Comparison of ENCODE assay signal across 8 cellular contexts in the genomic region with DNA sequence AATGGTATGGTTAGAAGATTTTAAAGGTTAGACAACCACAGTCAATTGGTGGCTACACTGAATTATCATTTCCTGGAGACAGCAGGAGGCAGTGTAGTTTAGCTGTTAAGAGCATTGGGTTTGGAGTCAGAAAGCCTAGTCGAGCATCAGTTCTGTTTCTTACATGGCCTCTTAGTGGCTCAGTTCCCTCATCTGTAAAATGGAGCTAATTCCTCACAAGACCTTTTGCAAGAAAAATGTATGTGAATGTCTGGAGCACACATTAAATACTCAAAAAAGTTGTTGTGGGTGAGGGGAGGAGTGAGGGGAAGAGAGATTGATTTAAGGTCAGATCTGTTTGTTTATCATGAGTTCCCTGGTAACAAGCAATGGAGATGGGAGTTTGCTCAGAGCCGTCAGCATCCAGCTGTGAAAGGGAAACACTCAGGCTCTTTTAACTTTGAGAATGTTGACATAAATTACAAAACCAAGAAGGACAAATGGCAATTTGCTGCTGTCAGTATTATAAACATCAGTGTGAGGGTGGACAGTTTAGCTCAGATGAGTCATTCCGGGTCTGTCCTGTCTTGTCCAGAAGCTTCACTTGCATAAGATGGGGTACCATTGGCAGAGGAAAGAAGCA.
A peak's percentile ranks its signal among the peaks of the same experiment; 100 is the strongest.
DNase-seq lines count a peak whose midpoint lies in the region; ATAC-seq and TF ChIP-seq lines count a peak whose summit lies in the region.

No MANE protein-coding gene starts in this region.

- ATAC-seq in GM18907 (IDR thresholded peaks at IDR 0.05; ENCODE audit: unreplicated experiment) (no peak), HG03342 (IDR thresholded peaks at IDR 0.05; ENCODE audit: unreplicated experiment) (no peak)

- H3K36me3 ChIP-seq in CD4-positive, alpha-beta memory T cell (ENCODE audit: insufficient read depth, low read length): no peaks in the 10 kb centered on the region

- POLR2A ChIA-PET in CD4-positive, alpha-beta memory T cell (lab: Charles Lee; ENCODE audit: partially characterized antibody): no interaction called here

- in situ Hi-C loops in G401 (cut with HindIII; ENCODE audit: low sequenced_read_pairs): no loop called here

- TF ChIP-seq CTCF in cardiac fibroblast (IDR thresholded peaks at IDR 0.05; ENCODE audit: low read depth, low read length): no peak

- no peaks in the 10 kb centered on the region for H3K9me3 ChIP-seq in CD4-positive, alpha-beta memory T cell (ENCODE audit: control insufficient read depth in 1 of 2, low read length in 2 of 2)

- no peak overlapping the region for H3K4me3 ChIP-seq in cardiac fibroblast (replicated peaks in 1 of 2; ENCODE audit: low read depth in 2 of 2, low read length in 2 of 2)
- no peak overlapping the region for H3K4me3 ChIP-seq in CD4-positive, alpha-beta memory T cell (ENCODE audit: low read length in 2 of 2)

- H3K27ac ChIP-seq in CD4-positive, alpha-beta memory T cell (ENCODE audit: low read depth, low read length): no peak overlapping the region

- H3K9me3 Mint-ChIP-seq in CD4-positive, alpha-beta memory T cell: peaks cover 0 to 2% (median 0%) of the 10 kb centered on the region in 8 donors

- H3K4me3 Mint-ChIP-seq in CD4-positive, alpha-beta memory T cell: no peak overlapping the region

- DNase-seq in G401 (ENCODE audit: low spot score) (peak; percentile 20), MV-4-11 (lab: John Stamatoyannopoulos, UW) (peak; percentile 65), cardiac fibroblast (ENCODE audit: low read depth in 2 of 2) (peak; percentile 55 to 58), myocyte (ENCODE audit: low read depth) (peak; percentile 73)
- DNase-seq in central memory CD4-positive, alpha-beta T cell: no peak
- no peak for DNase-seq in CD4-positive, alpha-beta memory T cell

- H3K27me3 ChIP-seq in CD4-positive, alpha-beta memory T cell (ENCODE audit: insufficient read depth, low read length): no peaks in the 10 kb centered on the region

- H3K4me1 Mint-ChIP-seq in CD4-positive, alpha-beta memory T cell: peaks cover 0 to 1% (median 0%) of the 10 kb centered on the region in 4 donors

- H3K36me3 Mint-ChIP-seq in CD4-positive, alpha-beta memory T cell: no peaks in the 10 kb centered on the region

- CTCF ChIA-PET in CD4-positive, alpha-beta memory T cell (lab: Charles Lee; ENCODE audit: partially characterized antibody): no interaction called here

- H3K4me1 ChIP-seq in CD4-positive, alpha-beta memory T cell (ENCODE audit: insufficient read depth, low read length): no peaks in the 10 kb centered on the region

- intact Hi-C loops in CD4-positive, alpha-beta memory T cell (cut with micrococcal nuclease): no loop called here

- no peaks in the 10 kb centered on the region for H3K27me3 Mint-ChIP-seq in CD4-positive, alpha-beta memory T cell

- H3K27ac Mint-ChIP-seq in CD4-positive, alpha-beta memory T cell: no peak overlapping the region

Comparison
In these comparisons a context has a peak if more than half of its experiments do, and no peak if none do; other contexts are left out.
1. DNase-seq: peak in G401 (single experiment), MV-4-11 (single experiment), cardiac fibroblast (2 of 2) and myocyte (single experiment); none in central memory CD4-positive, alpha-beta T cell (single experiment) and CD4-positive, alpha-beta memory T cell (0 of 5).